In the genomic region with DNA sequence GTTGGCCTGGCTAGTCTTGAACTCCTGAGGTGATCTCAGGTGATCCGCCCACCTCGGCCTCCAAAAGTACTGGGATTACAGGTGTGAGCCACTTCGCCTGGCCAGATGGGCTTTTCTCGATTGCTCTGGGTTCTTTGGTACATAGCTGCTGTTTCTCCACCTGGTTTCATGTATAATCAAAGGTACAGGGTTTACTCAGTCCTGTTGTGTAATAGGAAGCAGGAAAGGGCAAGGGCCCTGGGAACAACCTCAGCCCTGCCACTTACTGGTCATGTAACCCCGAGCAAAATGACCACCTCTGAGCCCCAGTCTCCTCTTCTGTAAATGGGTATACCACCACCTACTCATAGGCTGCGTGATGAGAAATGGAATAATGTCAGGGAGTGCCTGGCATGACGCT, we compare ENCODE assay signal across 1 cellular context.
A peak's percentile ranks its signal among the peaks of the same experiment; 100 is the strongest.
TF ChIP-seq lines count a peak whose summit lies in the region.

No MANE protein-coding gene starts in this region.

TF ChIP-seq in HepG2, 621 proteins besides CTCF, POLR2A, EP300 and RAD21:
- TF ChIP-seq ZNF576 (CRISPR knock-in tag; IDR thresholded peaks at IDR 0.05) = no peak
- TF ChIP-seq SAP130 (CRISPR knock-in tag; IDR thresholded peaks at IDR 0.05; ENCODE audit: low read depth) = 0 out of 2 replicates have a peak, but pooled peaks have one; percentile 14
- no peak for TF ChIP-seq ZNF496 (CRISPR knock-in tag; IDR thresholded peaks at IDR 0.05; ENCODE audit: insufficient replicate concordance)
- no peak for TF ChIP-seq LCORL (IDR thresholded peaks at IDR 0.05)
- TF ChIP-seq LCORL (CRISPR knock-in tag; IDR thresholded peaks at IDR 0.05) = no peak
- no peak for TF ChIP-seq DR1 (CRISPR knock-in tag; IDR thresholded peaks at IDR 0.05)
- no peak for TF ChIP-seq AHR (CRISPR knock-in tag; IDR thresholded peaks at IDR 0.05)
- no peak for TF ChIP-seq TRIM22 (IDR thresholded peaks at IDR 0.05)
- peak; percentile 47; the same call in 1 of the 2 replicates for TF ChIP-seq CEBPG (CRISPR knock-in tag; IDR thresholded peaks at IDR 0.05)
- TF ChIP-seq, protein P1, sequence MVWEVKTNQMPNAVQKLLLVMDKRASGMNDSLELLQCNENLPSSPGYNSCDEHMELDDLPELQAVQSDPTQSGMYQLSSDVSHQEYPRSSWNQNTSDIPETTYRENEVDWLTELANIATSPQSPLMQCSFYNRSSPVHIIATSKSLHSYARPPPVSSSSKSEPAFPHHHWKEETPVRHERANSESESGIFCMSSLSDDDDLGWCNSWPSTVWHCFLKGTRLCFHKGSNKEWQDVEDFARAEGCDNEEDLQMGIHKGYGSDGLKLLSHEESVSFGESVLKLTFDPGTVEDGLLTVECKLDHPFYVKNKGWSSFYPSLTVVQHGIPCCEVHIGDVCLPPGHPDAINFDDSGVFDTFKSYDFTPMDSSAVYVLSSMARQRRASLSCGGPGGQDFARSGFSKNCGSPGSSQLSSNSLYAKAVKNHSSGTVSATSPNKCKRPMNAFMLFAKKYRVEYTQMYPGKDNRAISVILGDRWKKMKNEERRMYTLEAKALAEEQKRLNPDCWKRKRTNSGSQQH (CRISPR knock-in tag; IDR thresholded peaks at IDR 0.05; ENCODE audit: low read depth) = no peak
- no peak for TF ChIP-seq ZNF124 (CRISPR knock-in tag; IDR thresholded peaks at IDR 0.05)
- no peak for TF ChIP-seq LBX2 (CRISPR knock-in tag; IDR thresholded peaks at IDR 0.05; ENCODE audit: borderline replicate concordance)
- TF ChIP-seq CEBPB (IDR thresholded peaks at IDR 0.05; ENCODE audit: borderline replicate concordance, low read depth, low read length) = peak; percentile 31; the same call in 1 of the 2 replicates
- TF ChIP-seq, protein P2, sequence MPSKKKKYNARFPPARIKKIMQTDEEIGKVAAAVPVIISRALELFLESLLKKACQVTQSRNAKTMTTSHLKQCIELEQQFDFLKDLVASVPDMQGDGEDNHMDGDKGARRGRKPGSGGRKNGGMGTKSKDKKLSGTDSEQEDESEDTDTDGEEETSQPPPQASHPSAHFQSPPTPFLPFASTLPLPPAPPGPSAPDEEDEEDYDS (CRISPR knock-in tag; IDR thresholded peaks at IDR 0.05) = no peak
- TF ChIP-seq ZFP62 (CRISPR knock-in tag; IDR thresholded peaks at IDR 0.05) = no peak
- TF ChIP-seq FOXA3 (CRISPR knock-in tag; IDR thresholded peaks at IDR 0.05) = no peak
- peak; percentile 43; the same call in 1 of the 2 replicates for TF ChIP-seq ZNF629 (CRISPR knock-in tag; conservative IDR thresholded peaks at IDR 0.05)
TF ChIP-seq in HepG2: peak in this region for 4.
